1 cellular context compared by ENCODE assay signal in genomic region chr11:66541892-66542291, GRCh38.
TF ChIP-seq lines count a peak whose summit lies in the region.

No MANE protein-coding gene starts in this region.

TF ChIP-seq in H1, 55 proteins besides CTCF, POLR2A, EP300 and RAD21:
- TF ChIP-seq EGR1 (IDR thresholded peaks at IDR 0.05; ENCODE audit: borderline replicate concordance, low read depth, low read length) (no peak), KDM5A (IDR thresholded peaks at IDR 0.05; ENCODE audit: low read length) (no peak), CHD1 (IDR thresholded peaks at IDR 0.05; ENCODE audit: low read depth, low read length) (no peak), SAP30 (IDR thresholded peaks at IDR 0.05; ENCODE audit: insufficient read depth, insufficient replicate concordance, low read length) (no peak), HDAC6 (IDR thresholded peaks at IDR 0.05; ENCODE audit: low read depth, low read length) (no peak)
TF ChIP-seq in H1: peak in this region for 0.
